In the genomic region with DNA sequence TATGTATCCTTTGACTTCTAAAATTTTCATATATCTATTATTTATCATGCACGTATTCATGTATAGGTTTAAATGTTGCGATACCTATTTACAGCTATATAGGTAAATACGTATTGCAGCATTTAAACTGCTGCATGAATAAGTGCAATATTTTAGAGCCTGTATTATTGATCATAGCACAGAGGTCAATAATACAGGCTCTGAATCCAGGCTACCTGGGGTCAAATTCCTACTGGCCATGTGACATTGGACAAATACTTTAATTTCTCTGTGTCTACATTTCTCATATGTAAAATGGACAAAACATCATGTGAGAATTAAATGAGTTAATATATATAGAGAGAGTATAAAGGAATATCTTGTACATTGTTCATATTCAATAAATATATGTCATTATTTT, we compare ENCODE assay signal across 1 cellular context.
TF ChIP-seq lines count a peak whose summit lies in the region.

No MANE protein-coding gene starts in this region.

TF ChIP-seq in liver, 16 proteins besides CTCF, POLR2A, EP300 and RAD21 (continued from another document):
- TF ChIP-seq, protein P1, sequence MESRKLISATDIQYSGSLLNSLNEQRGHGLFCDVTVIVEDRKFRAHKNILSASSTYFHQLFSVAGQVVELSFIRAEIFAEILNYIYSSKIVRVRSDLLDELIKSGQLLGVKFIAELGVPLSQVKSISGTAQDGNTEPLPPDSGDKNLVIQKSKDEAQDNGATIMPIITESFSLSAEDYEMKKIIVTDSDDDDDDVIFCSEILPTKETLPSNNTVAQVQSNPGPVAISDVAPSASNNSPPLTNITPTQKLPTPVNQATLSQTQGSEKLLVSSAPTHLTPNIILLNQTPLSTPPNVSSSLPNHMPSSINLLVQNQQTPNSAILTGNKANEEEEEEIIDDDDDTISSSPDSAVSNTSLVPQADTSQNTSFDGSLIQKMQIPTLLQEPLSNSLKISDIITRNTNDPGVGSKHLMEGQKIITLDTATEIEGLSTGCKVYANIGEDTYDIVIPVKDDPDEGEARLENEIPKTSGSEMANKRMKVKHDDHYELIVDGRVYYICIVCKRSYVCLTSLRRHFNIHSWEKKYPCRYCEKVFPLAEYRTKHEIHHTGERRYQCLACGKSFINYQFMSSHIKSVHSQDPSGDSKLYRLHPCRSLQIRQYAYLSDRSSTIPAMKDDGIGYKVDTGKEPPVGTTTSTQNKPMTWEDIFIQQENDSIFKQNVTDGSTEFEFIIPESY (IDR thresholded peaks at IDR 0.05), result peak; percentile 24
- TF ChIP-seq GABPA (IDR thresholded peaks at IDR 0.05 in 1 of 2, conservative IDR thresholded peaks at IDR 0.05 in 1 of 2), result no peak
